ENCODE assay signal across 13 cellular contexts in the genomic region with DNA sequence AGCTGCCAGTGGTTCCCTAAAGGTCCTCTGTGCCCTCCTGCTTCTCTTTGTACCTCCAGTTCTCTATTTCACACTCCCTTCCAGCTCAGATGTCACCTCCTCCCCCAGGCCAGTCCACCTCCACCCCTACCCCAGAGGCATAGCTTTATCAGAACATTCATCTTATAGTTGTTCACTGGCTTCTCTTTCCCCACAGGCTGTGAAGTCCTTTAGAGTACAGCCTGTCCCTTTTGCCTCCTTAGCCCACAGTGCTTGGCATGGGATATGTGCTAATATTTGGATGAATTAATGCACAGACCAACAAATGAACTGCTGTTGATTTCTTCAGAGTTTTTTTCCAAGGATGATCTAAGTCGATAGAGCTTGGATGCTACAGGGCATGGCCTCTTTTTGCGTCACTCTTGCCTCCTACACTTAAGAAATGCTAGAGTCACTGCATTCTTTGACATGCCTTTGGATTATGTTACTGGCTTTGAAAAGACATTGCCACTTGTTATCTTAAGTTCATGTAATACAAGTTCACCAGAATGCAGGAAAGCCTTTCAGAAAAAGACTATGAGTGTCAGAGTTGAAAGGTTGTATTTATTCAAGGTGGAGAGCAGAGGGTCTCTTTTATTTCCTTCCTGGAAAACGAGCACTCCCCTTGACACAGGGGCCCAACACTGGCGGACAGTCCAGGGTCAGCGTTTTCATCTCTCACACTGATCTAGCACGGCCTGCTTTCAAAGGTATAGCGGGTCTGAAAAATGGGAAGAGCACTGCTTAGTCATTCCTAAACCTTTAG.
DNase-seq lines count a peak whose midpoint lies in the region; ATAC-seq and TF ChIP-seq lines count a peak whose summit lies in the region.
"Had no signal": no experiment of that assay in that cellular context is flagged by ENCODE, and none has a peak within 500 bp of the region (broad histone marks: within the 10 kb centered on the region; RNA-seq: fewer than 3 reads in every experiment).

No MANE protein-coding gene starts in this region.

- no peak for TF ChIP-seq POLR2A in IMR-90 (IDR thresholded peaks at IDR 0.05; ENCODE audit: low read depth, low read length)
- no peak for TF ChIP-seq POLR2A in body of pancreas (IDR thresholded peaks at IDR 0.05)

- DNase-seq in AG10803 (ENCODE audit: low read depth), result peak; percentile 33
- peak; percentile 87 for DNase-seq in IMR-90
- no peak for DNase-seq in body of pancreas
- DNase-seq in lower lobe of right lung, result no peak
- no peak for DNase-seq in stimulated activated naive CD4-positive, alpha-beta T cell (lab: John Stamatoyannopoulos, UW)
- no peak for DNase-seq in stimulated activated CD4-positive, alpha-beta T cell treated with anti-CD3 and anti-CD28 coated beads, Interleukin-1b, Interleukin-23, amount 100 ng/mL, for 48 hours
- no peak for DNase-seq in germinal center (ENCODE audit: low spot score)
- DNase-seq: activated CD8-positive, alpha-beta memory T cell treated with anti-CD3 and anti-CD28 coated beads, Interleukin-2, amount 50 U/mL, for 48 hours; CD8-positive, alpha-beta T cell; immature natural killer cell; NCI-H526 had no signal

- peak overlapping the region; percentile 56 for H4K5ac ChIP-seq in IMR-90 (ENCODE audit: low read depth, low read length)

- H2AFZ ChIP-seq in IMR-90 (replicated peaks; ENCODE audit: low read length, poor library complexity), result no peak overlapping the region

- WGBS in IMR-90 (ENCODE audit: extremely low coverage in 2 of 2, insufficient read length in 1 of 2), 2 experiments, result 91% methylated on average over 4 of the region's 7 CpGs; no CpG with 5 or more reads in 1 of the 2 experiments
- WGBS in body of pancreas, 2 donors, result 79% methylated on average over 7 of the region's 7 CpGs

- peak overlapping the region; percentile 90 for H3K4ac ChIP-seq in IMR-90 (ENCODE audit: low read depth, low read length)

- peak overlapping the region; percentile 41 to 80 for H4K8ac ChIP-seq in IMR-90 (ENCODE audit: low read depth in 2 of 2, low read length in 2 of 2)

- intact Hi-C loops in IMR-90 (cut with micrococcal nuclease) (loop anchor here (1.0 kb wide), 1 partner anchor 16 kb away; no protein-coding TSS in a partner anchor), body of pancreas (cut with DNase I) (no loop called here), lower lobe of right lung (cut with DNase I) (no loop called here)

- H2AK5ac ChIP-seq in IMR-90 (ENCODE audit: low read depth, low read length), result peak overlapping the region; percentile 57

- CTCF ChIA-PET in IMR-90 (lab: Yijun Ruan, JAX), result no interaction called here

- no peak for TF ChIP-seq RAD21 in IMR-90 (IDR thresholded peaks at IDR 0.05; ENCODE audit: low read length)

- peak overlapping the region; percentile 45; the same call in 1 of the 2 replicates for H3K9ac ChIP-seq in IMR-90 (ENCODE audit: low read depth, low read length)

- POLR2A ChIA-PET in IMR-90 (lab: Charles Lee; ENCODE audit: unreplicated experiment), result interaction anchor here (0.5 to 0.6 kb wide), 2 partner anchors 13 to 202 kb away, joined by 3 to 5 read pairs; no protein-coding TSS in a partner anchor

- H2BK5ac ChIP-seq in IMR-90 (ENCODE audit: low read depth, low read length, poor library complexity, severe bottlenecking), result peak overlapping the region; percentile 97

- peak overlapping the region; percentile 95 for H2BK120ac ChIP-seq in IMR-90 (ENCODE audit: low read depth, low read length)

- no peaks in the 10 kb centered on the region for H4K20me1 ChIP-seq in IMR-90 (ENCODE audit: insufficient read depth, low read length)

- H3K18ac ChIP-seq in IMR-90 (ENCODE audit: low read depth, low read length), result peak overlapping the region; percentile 91

- in situ Hi-C loops in IMR-90 (cut with MboI; ENCODE audit: low sequenced_read_pairs), result no loop called here

- no TSS peak for BruUV-seq in IMR-90 (replicated peaks; lab: Mats Ljungman, UMichigan)

- no peak overlapping the region for H3K4me3 ChIP-seq in AG10803 (ENCODE audit: low read length)
- H3K4me3 ChIP-seq in IMR-90 (ENCODE audit: insufficient read depth, low read depth, low read length), result no peak overlapping the region
- H3K4me3 ChIP-seq in body of pancreas, result no peak overlapping the region
- no peak overlapping the region for H3K4me3 ChIP-seq in lower lobe of right lung
- H3K4me3 ChIP-seq: GM12878 had no signal

- H3K23ac ChIP-seq in IMR-90 (ENCODE audit: low read depth, low read length), result peak overlapping the region; percentile 20; the same call in 1 of the 2 replicates

- H3K4me1 ChIP-seq in IMR-90 (ENCODE audit: control insufficient read depth, insufficient read depth, low read length) (peaks cover 22% of the 10 kb centered on the region), body of pancreas (peaks cover 14% of the 10 kb centered on the region), lower lobe of right lung (peaks cover 13% of the 10 kb centered on the region)

- dilution Hi-C loops in IMR-90 (cut with HindIII; ENCODE audit: low sequenced_read_pairs, unreplicated experiment), result no loop called here

- H2BK20ac ChIP-seq in IMR-90 (ENCODE audit: low read depth, low read length), result peak overlapping the region; percentile 91

- H3K36me3 ChIP-seq in IMR-90 (ENCODE audit: control insufficient read depth, insufficient read depth, low read length) (peaks cover 4% of the 10 kb centered on the region), body of pancreas (replicated peaks in 1 of 2; ENCODE audit: insufficient read depth in 1 of 2, low read depth in 2 of 2) (peaks cover 0 to 3% of the 10 kb centered on the region in 2 donors), lower lobe of right lung (peaks cover 51% of the 10 kb centered on the region)

- peak overlapping the region; percentile 96 for H3K27ac ChIP-seq in IMR-90 (ENCODE audit: insufficient read depth, low read length)
- peak overlapping the region in 2 of 4 donors; percentile 57 to 65 for H3K27ac ChIP-seq in body of pancreas
- H3K27ac ChIP-seq in lower lobe of right lung, result peak overlapping the region; percentile 68

- H3K9me3 ChIP-seq in IMR-90 (ENCODE audit: control insufficient read depth, insufficient read depth, low read length) (no peaks in the 10 kb centered on the region), body of pancreas (no peaks in the 10 kb centered on the region), lower lobe of right lung (no peaks in the 10 kb centered on the region)

- H2BK15ac ChIP-seq in IMR-90 (ENCODE audit: low read depth, low read length), result peak overlapping the region; percentile 59; the same call in 2 of the 3 replicates

- H3K9me1 ChIP-seq in IMR-90 (ENCODE audit: insufficient read depth, low read length), result peaks cover 15% of the 10 kb centered on the region

- H3K27me3 ChIP-seq in IMR-90 (ENCODE audit: control insufficient read depth, insufficient read depth, low read length), result no peaks in the 10 kb centered on the region
- H3K27me3 ChIP-seq in body of pancreas, result no peaks in the 10 kb centered on the region
- H3K27me3 ChIP-seq in lower lobe of right lung (ENCODE audit: low read depth), result no peaks in the 10 kb centered on the region

- no peak overlapping the region for H3K56ac ChIP-seq in IMR-90 (ENCODE audit: extremely low read depth, insufficient read depth, low read length)

- no peak overlapping the region for H3K4me2 ChIP-seq in IMR-90 (ENCODE audit: low read depth, low read length)

- H4K91ac ChIP-seq in IMR-90 (ENCODE audit: insufficient read depth, low read depth, low read length), result peak overlapping the region; percentile 88

- peak overlapping the region; percentile 77 for H3K14ac ChIP-seq in IMR-90 (replicated peaks; ENCODE audit: low read depth, low read length)

- H2AK9ac ChIP-seq in IMR-90 (replicated peaks; ENCODE audit: low read depth, low read length, poor library complexity), result peak overlapping the region; percentile 19

- peaks cover 0 to 3% of the 10 kb centered on the region in 2 experiments; a peak in 1 of 4 replicates for H3K79me1 ChIP-seq in IMR-90 (ENCODE audit: low read depth in 1 of 2, low read length in 2 of 2)

- TF ChIP-seq CTCF in AG10803 (conservative IDR thresholded peaks at IDR 0.05; ENCODE audit: low read length), result no peak
- no peak for TF ChIP-seq CTCF in IMR-90 (conservative IDR thresholded peaks at IDR 0.05; ENCODE audit: low read depth, low read length)
- no peak for TF ChIP-seq CTCF in body of pancreas (IDR thresholded peaks at IDR 0.05)
- TF ChIP-seq CTCF in lower lobe of right lung (IDR thresholded peaks at IDR 0.05), result no peak

- ATAC-seq in IMR-90 (ENCODE audit: low read depth) (peak; percentile 66), body of pancreas (peak; percentile 56), lower lobe of right lung (peak; percentile 72 to 77), GM18858 (IDR thresholded peaks at IDR 0.05; ENCODE audit: unreplicated experiment) (no peak)
- ATAC-seq: CD8-positive, alpha-beta T cell; GM12878 had no signal

TF ChIP-seq in IMR-90, 13 proteins besides CTCF, POLR2A, EP300 and RAD21:
- TF ChIP-seq CEBPB (IDR thresholded peaks at IDR 0.05; ENCODE audit: low read depth, low read length), result peak; percentile 59
- TF ChIP-seq FOS (IDR thresholded peaks at IDR 0.05; ENCODE audit: low read depth, low read length), result no peak
TF ChIP-seq in IMR-90: peak in this region for 1.

Comparison
In these comparisons a context has a peak if more than half of its experiments do, and no peak if none do; other contexts are left out.
1. DNase-seq: peak in AG10803 (single experiment) and IMR-90 (single experiment); none in body of pancreas (0 of 4), lower lobe of right lung (single experiment), stimulated activated naive CD4-positive, alpha-beta T cell (0 of 6), stimulated activated CD4-positive, alpha-beta T cell treated with anti-CD3 and anti-CD28 coated beads, Interleukin-1b, Interleukin-23, amount 100 ng/mL, for 48 hours (single experiment) and germinal center (single experiment).